Comparison of ENCODE assay signal across 25 cellular contexts in the genomic region with DNA sequence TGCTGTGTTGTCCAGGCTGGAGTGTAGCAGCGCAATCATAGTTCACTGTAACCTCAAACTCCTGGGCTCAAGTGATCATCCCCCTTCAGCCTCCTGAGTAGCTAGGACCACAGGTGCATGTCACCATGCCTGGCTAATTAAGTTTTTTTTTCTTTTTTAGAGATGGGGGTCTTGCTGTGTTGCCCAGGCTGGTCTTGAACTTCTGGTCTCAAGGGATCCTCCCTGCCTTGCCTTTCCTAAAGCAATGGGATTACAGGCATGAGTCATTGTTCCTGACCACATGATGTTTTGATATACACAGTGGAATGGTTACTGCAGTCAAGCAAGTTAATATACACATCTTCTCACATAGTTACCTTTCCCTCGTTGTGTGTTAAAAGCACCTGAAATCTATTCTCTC.
"Had no signal": no experiment of that assay in that cellular context is flagged by ENCODE, and none has a peak within 500 bp of the region (broad histone marks: within the 10 kb centered on the region; RNA-seq: fewer than 3 reads in every experiment).

No MANE protein-coding gene starts in this region.

- H3K36me3 Mint-ChIP-seq: activated naive CD4-positive, alpha-beta T cell treated with anti-CD3 and anti-CD28 coated beads, Interleukin-2, amount 10 ng/mL, durations not matched to agents 7 days and 5 days; memory B cell; naive B cell had no signal

- H3K4me1 Mint-ChIP-seq: activated naive CD4-positive, alpha-beta T cell treated with anti-CD3 and anti-CD28 coated beads, Interleukin-2, amount 10 ng/mL, durations not matched to agents 7 days and 5 days; activated naive CD8-positive, alpha-beta T cell treated with anti-CD3 and anti-CD28 coated beads, Interleukin-2, amount 50 U/mL, for 24 hours; endodermal cell; memory B cell; naive B cell; neural crest cell had no signal

- H3K27ac Mint-ChIP-seq: activated naive CD4-positive, alpha-beta T cell treated with anti-CD3 and anti-CD28 coated beads, Interleukin-2, amount 10 ng/mL, durations not matched to agents 7 days and 5 days; activated naive CD8-positive, alpha-beta T cell treated with anti-CD3 and anti-CD28 coated beads, Interleukin-2, amount 50 U/mL, for 24 hours; endodermal cell; memory B cell; naive B cell; stimulated activated naive CD8-positive, alpha-beta T cell treated with anti-CD3 and anti-CD28 coated beads, Interleukin-15, Interleukin-2, amounts not matched to agents 100 ng/mL and 50 ng/mL, for 24 hours had no signal

- H3K4me3 Mint-ChIP-seq: activated naive CD4-positive, alpha-beta T cell treated with anti-CD3 and anti-CD28 coated beads, Interleukin-2, amount 10 ng/mL, durations not matched to agents 7 days and 5 days; activated naive CD8-positive, alpha-beta T cell treated with anti-CD3 and anti-CD28 coated beads, Interleukin-2, amount 50 U/mL, for 24 hours; endodermal cell; memory B cell; naive B cell; neural crest cell; stimulated activated naive CD8-positive, alpha-beta T cell treated with anti-CD3 and anti-CD28 coated beads, Interleukin-15, Interleukin-2, amounts not matched to agents 100 ng/mL and 50 ng/mL, for 24 hours had no signal

- H3K4me3 ChIP-seq: colonic mucosa, gastroesophageal sphincter, heart left ventricle, mucosa of descending colon, transverse colon, vagina had no signal

- ATAC-seq: activated naive CD8-positive, alpha-beta T cell treated with anti-CD3 and anti-CD28 coated beads, Interleukin-2, amount 50 U/mL, for 24 hours; gastroesophageal sphincter; heart left ventricle; mucosa of descending colon had no signal

- H3K9me3 ChIP-seq: colonic mucosa, gastroesophageal sphincter, heart left ventricle, mucosa of descending colon, transverse colon, vagina had no signal

- H3K4me1 ChIP-seq: colonic mucosa, gastroesophageal sphincter, heart left ventricle, transverse colon, vagina had no signal

- H3K9me3 Mint-ChIP-seq: activated naive CD4-positive, alpha-beta T cell treated with anti-CD3 and anti-CD28 coated beads, Interleukin-2, amount 10 ng/mL, durations not matched to agents 7 days and 5 days; activated naive CD8-positive, alpha-beta T cell treated with anti-CD3 and anti-CD28 coated beads, Interleukin-2, amount 50 U/mL, for 24 hours; endodermal cell; memory B cell; neural crest cell; stimulated activated naive CD8-positive, alpha-beta T cell treated with anti-CD3 and anti-CD28 coated beads, Interleukin-15, Interleukin-2, amounts not matched to agents 100 ng/mL and 50 ng/mL, for 24 hours had no signal

- DNase-seq: activated CD4-positive, alpha-beta T cell treated with anti-CD3 and anti-CD28 coated beads for 1 hour; activated CD8-positive, alpha-beta memory T cell treated with anti-CD3 and anti-CD28 coated beads for 24 hours; activated CD8-positive, alpha-beta memory T cell treated with anti-CD3 and anti-CD28 coated beads, Interleukin-2, amount 50 U/mL, for 48 hours; activated effector memory CD4-positive, alpha-beta T cell treated with Interleukin-2 at 50 U/mL for 16 hours; activated naive CD4-positive, alpha-beta T cell treated with anti-CD3 and anti-CD28 coated beads, Interleukin-2, amount 10 ng/mL, durations not matched to agents 7 days and 5 days; activated naive CD8-positive, alpha-beta T cell treated with anti-CD3 and anti-CD28 coated beads, Interleukin-2, amount 50 U/mL, for 24 hours; activated T-cell treated with anti-CD3 and anti-CD28 coated beads, Interleukin-2, amount 50 U/mL, for 48 hours; aorta; brain microvascular endothelial cell; central memory CD4-positive, alpha-beta T cell; colonic mucosa; endodermal cell; erythroblast; heart left ventricle; mucosa of descending colon; naive B cell; retina; T1000; transverse colon had no signal

- H3K27ac ChIP-seq: brain microvascular endothelial cell, colonic mucosa, gastroesophageal sphincter, heart left ventricle, transverse colon, vagina, VCaP had no signal

- H3K36me3 ChIP-seq: brain microvascular endothelial cell, colonic mucosa, gastroesophageal sphincter, heart left ventricle, transverse colon, vagina had no signal

- H3K27me3 ChIP-seq: brain microvascular endothelial cell, colonic mucosa, heart left ventricle, vagina had no signal
